Comparison of ENCODE assay signal across 11 cellular contexts in genomic region chr4:105620640-105621323, GRCh38.
DNase-seq lines count a peak whose midpoint lies in the region; ATAC-seq and TF ChIP-seq lines count a peak whose summit lies in the region.
"Had no signal": no experiment of that assay in that cellular context is flagged by ENCODE, and none has a peak within 500 bp of the region (broad histone marks: within the 10 kb centered on the region; RNA-seq: fewer than 3 reads in every experiment).

No MANE protein-coding gene starts in this region.

- H3K27ac ChIP-seq in gastrocnemius medialis (no peak overlapping the region), prostate gland (no peak overlapping the region)

- H3K4me1 Mint-ChIP-seq in osteocyte (ENCODE audit: unreplicated experiment) = no peaks in the 10 kb centered on the region
- no peaks in the 10 kb centered on the region for H3K4me1 Mint-ChIP-seq in natural killer cell
- H3K4me1 Mint-ChIP-seq: activated naive CD8-positive, alpha-beta T cell treated with anti-CD3 and anti-CD28 coated beads for 36 hours had no signal

- H3K27me3 Mint-ChIP-seq in osteocyte (ENCODE audit: unreplicated experiment) (peaks cover 8% of the 10 kb centered on the region), natural killer cell (ENCODE audit: low read depth in 2 of 2) (peaks cover 0 to 6% of the 10 kb centered on the region in 2 donors)
- H3K27me3 Mint-ChIP-seq: activated naive CD8-positive, alpha-beta T cell treated with anti-CD3 and anti-CD28 coated beads for 36 hours had no signal

- H3K4me1 ChIP-seq in gastrocnemius medialis = peaks cover 4 to 29% of the 10 kb centered on the region in 2 donors
- H3K4me1 ChIP-seq in prostate gland (replicated peaks) = no peaks in the 10 kb centered on the region

- peak; percentile 46 for ATAC-seq in GM18870 (IDR thresholded peaks at IDR 0.05; ENCODE audit: unreplicated experiment)
- ATAC-seq in gastrocnemius medialis = peak; percentile 71 to 76
- ATAC-seq in natural killer cell = no peak

- TF ChIP-seq CTCF in cardiac fibroblast (IDR thresholded peaks at IDR 0.05; ENCODE audit: low read depth, low read length) (no peak), gastrocnemius medialis (IDR thresholded peaks at IDR 0.05 in 4 of 5, conservative IDR thresholded peaks at IDR 0.05 in 1 of 5) (no peak), osteocyte (IDR thresholded peaks at IDR 0.05) (no peak), natural killer cell (IDR thresholded peaks at IDR 0.05) (no peak), prostate gland (IDR thresholded peaks at IDR 0.05) (no peak)

- H3K36me3 ChIP-seq in gastrocnemius medialis (no peaks in the 10 kb centered on the region), prostate gland (no peaks in the 10 kb centered on the region)

- H3K9me3 Mint-ChIP-seq in osteocyte (ENCODE audit: unreplicated experiment) = no peaks in the 10 kb centered on the region
- H3K9me3 Mint-ChIP-seq in natural killer cell = peaks cover 0 to 2% of the 10 kb centered on the region in 2 donors

- H3K4me3 Mint-ChIP-seq in osteocyte (ENCODE audit: unreplicated experiment) = no peak overlapping the region
- no peak overlapping the region for H3K4me3 Mint-ChIP-seq in natural killer cell
- H3K4me3 Mint-ChIP-seq: activated naive CD8-positive, alpha-beta T cell treated with anti-CD3 and anti-CD28 coated beads for 36 hours had no signal

- no peak for TF ChIP-seq POLR2A in gastrocnemius medialis (IDR thresholded peaks at IDR 0.05)
- no peak for TF ChIP-seq POLR2A in prostate gland (IDR thresholded peaks at IDR 0.05)

- 83% methylated on average over 1 of the region's 1 CpG for WGBS in prostate gland

- no peak overlapping the region for H3K4me3 ChIP-seq in cardiac fibroblast (replicated peaks in 1 of 2; ENCODE audit: low read depth in 2 of 2, low read length in 2 of 2)
- no peak overlapping the region for H3K4me3 ChIP-seq in gastrocnemius medialis
- no peak overlapping the region for H3K4me3 ChIP-seq in prostate gland

- peak; percentile 12 for DNase-seq in NCI-H2196 (lab: John Stamatoyannopoulos, UW; ENCODE audit: unreplicated experiment)
- DNase-seq in cardiac fibroblast (ENCODE audit: low read depth in 2 of 2) = peak; percentile 72 to 79
- DNase-seq in gastrocnemius medialis = peak in 1 of 2 donors; percentile 36
- no peak for DNase-seq in osteocyte (ENCODE audit: extremely low spot score, unreplicated experiment)
- no peak for DNase-seq in natural killer cell
- no peak for DNase-seq in prostate gland (ENCODE audit: low spot score)
- DNase-seq in NCI-H187 (lab: John Stamatoyannopoulos, UW) = no peak
- DNase-seq: activated CD4-positive, alpha-beta T cell treated with anti-CD3 and anti-CD28 coated beads, Interleukin-2, amount 50 U/mL, for 48 hours; activated naive CD8-positive, alpha-beta T cell treated with anti-CD3 and anti-CD28 coated beads for 36 hours; NCI-H1048 had no signal

- no peaks in the 10 kb centered on the region for H3K36me3 Mint-ChIP-seq in osteocyte (ENCODE audit: unreplicated experiment)
- H3K36me3 Mint-ChIP-seq in natural killer cell = no peaks in the 10 kb centered on the region
- H3K36me3 Mint-ChIP-seq: activated naive CD8-positive, alpha-beta T cell treated with anti-CD3 and anti-CD28 coated beads for 36 hours had no signal

- H3K27ac Mint-ChIP-seq in osteocyte (ENCODE audit: unreplicated experiment) (no peak overlapping the region), natural killer cell (no peak overlapping the region)
- H3K27ac Mint-ChIP-seq: activated naive CD8-positive, alpha-beta T cell treated with anti-CD3 and anti-CD28 coated beads for 36 hours had no signal

- H3K9me3 ChIP-seq in gastrocnemius medialis (no peaks in the 10 kb centered on the region), prostate gland (no peaks in the 10 kb centered on the region)

- in situ Hi-C loops in gastrocnemius medialis (cut with MboI; ENCODE audit: low sequenced_read_pairs in 4 of 4) = no loop called here

- intact Hi-C loops in gastrocnemius medialis (cut with DNase I; ENCODE audit: low total_unique reads) (no loop called here), natural killer cell (cut with micrococcal nuclease) (no loop called here), prostate gland (cut with DNase I) (no loop called here)

- H3K27me3 ChIP-seq in gastrocnemius medialis (no peaks in the 10 kb centered on the region), prostate gland (replicated peaks; ENCODE audit: insufficient read depth) (no peaks in the 10 kb centered on the region)

Comparison
In these comparisons a context has a peak if more than half of its experiments do, and no peak if none do; other contexts are left out.
1. ATAC-seq: peak in GM18870 (single experiment) and gastrocnemius medialis (2 of 2); none in natural killer cell (0 of 3).
2. DNase-seq: peak in NCI-H2196 (single experiment) and cardiac fibroblast (2 of 2); none in osteocyte (single experiment), natural killer cell (single experiment), prostate gland (single experiment) and NCI-H187 (0 of 2).